Comparison of ENCODE assay signal across 8 cellular contexts in the genomic region with DNA sequence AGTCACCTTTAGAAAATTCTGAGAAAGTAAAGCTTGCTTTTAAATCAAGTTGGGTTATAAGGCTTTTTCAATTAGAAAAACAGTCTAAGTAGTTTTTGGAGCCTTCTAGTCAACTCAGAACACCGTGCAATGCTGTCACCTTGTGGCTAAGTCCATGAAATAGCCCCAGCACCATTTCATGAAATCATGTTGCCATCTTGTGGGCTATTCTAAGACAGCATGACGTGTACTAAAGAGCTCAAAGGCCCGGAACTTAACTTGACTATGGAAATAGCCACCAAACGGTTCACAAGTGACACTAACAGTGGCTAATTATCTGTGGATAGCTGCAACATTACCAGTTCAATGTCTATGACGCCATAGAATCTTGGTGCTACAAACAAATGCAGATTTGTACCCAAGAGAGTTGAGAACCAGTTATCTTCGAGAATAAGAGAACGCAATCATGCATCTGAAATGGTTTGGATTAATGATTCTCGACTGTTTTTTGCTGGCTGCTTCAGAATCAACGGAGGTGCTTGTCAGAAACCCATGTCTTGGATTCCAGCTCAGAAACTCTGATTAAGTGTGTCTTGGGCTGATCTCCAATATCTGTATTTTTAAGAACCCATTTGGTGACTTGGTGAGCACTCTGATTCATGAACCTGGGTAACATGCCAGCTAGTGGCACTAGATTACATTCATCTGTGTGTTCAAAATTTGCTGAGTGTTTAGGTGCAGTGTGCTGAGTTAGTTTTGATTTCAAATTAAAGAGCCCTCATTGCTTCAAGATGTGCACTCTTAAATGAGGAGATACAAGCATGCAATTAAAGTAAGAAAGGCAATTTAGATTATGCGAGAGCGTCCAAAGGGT.
DNase-seq lines count a peak whose midpoint lies in the region; ATAC-seq and TF ChIP-seq lines count a peak whose summit lies in the region.

No MANE protein-coding gene starts in this region.

- no peaks in the 10 kb centered on the region for H3K4me1 Mint-ChIP-seq in activated CD4-positive, alpha-beta memory T cell treated with anti-CD3 and anti-CD28 coated beads for 36 hours (ENCODE audit: low read depth)
- H3K4me1 Mint-ChIP-seq in neural crest cell = peaks cover 21% of the 10 kb centered on the region

- H3K4me3 Mint-ChIP-seq in activated CD4-positive, alpha-beta memory T cell treated with anti-CD3 and anti-CD28 coated beads for 36 hours = no peak overlapping the region
- peak overlapping the region; percentile 32 for H3K4me3 Mint-ChIP-seq in neural crest cell

- intact Hi-C loops in activated CD4-positive, alpha-beta memory T cell treated with anti-CD3 and anti-CD28 coated beads for 36 hours (cut with micrococcal nuclease) = loop anchor here (1.0 kb wide), 2 partner anchors 123 to 1090 kb away; no protein-coding TSS in a partner anchor

- DNase-seq in ELF-1 (ENCODE audit: low read depth, low spot score) = peak; percentile 72
- peak; percentile 70 for DNase-seq in HPDE6-E6E7 (ENCODE audit: extremely low spot score)
- peak; percentile 74 for DNase-seq in NCI-H748 treated with DMSO at 0.1 percent for 48 hours (lab: John Stamatoyannopoulos, UW)
- peak; percentile 65 for DNase-seq in activated CD4-positive, alpha-beta memory T cell treated with anti-CD3 and anti-CD28 coated beads for 36 hours
- peak; percentile 92 for DNase-seq in fibroblast of peridontal ligament (ENCODE audit: extremely low read depth)
- peak; percentile 51 for DNase-seq in neural crest cell (ENCODE audit: low read depth, low spot score)
- no peak for DNase-seq in GOT3 (lab: John Stamatoyannopoulos, UW)

- peak; percentile 100 for TF ChIP-seq CTCF in neural crest cell (conservative IDR thresholded peaks at IDR 0.05)

- no peaks in the 10 kb centered on the region for H3K9me3 Mint-ChIP-seq in activated CD4-positive, alpha-beta memory T cell treated with anti-CD3 and anti-CD28 coated beads for 36 hours
- H3K9me3 Mint-ChIP-seq in neural crest cell = peaks cover 1% of the 10 kb centered on the region

- H3K27me3 Mint-ChIP-seq in activated CD4-positive, alpha-beta memory T cell treated with anti-CD3 and anti-CD28 coated beads for 36 hours = no peaks in the 10 kb centered on the region
- H3K27me3 Mint-ChIP-seq in neural crest cell (ENCODE audit: low read depth) = no peaks in the 10 kb centered on the region

- peak; percentile 98 for ATAC-seq in GM21447 (IDR thresholded peaks at IDR 0.05; ENCODE audit: unreplicated experiment)

- POLR2A ChIA-PET in activated CD4-positive, alpha-beta memory T cell treated with anti-CD3 and anti-CD28 coated beads for 36 hours (lab: Charles Lee) = no interaction called here

- CTCF ChIA-PET in activated CD4-positive, alpha-beta memory T cell treated with anti-CD3 and anti-CD28 coated beads for 36 hours (lab: Charles Lee) = interaction anchor here (0.5 to 1.8 kb wide), 30 partner anchors 10 to 1090 kb away, joined by 3 to 56 read pairs (median 3); partner anchors contain the start of gene RGMA

- no peaks in the 10 kb centered on the region for H3K36me3 Mint-ChIP-seq in activated CD4-positive, alpha-beta memory T cell treated with anti-CD3 and anti-CD28 coated beads for 36 hours
- no peaks in the 10 kb centered on the region for H3K36me3 Mint-ChIP-seq in neural crest cell (ENCODE audit: low read depth)

- no peak overlapping the region for H3K27ac Mint-ChIP-seq in activated CD4-positive, alpha-beta memory T cell treated with anti-CD3 and anti-CD28 coated beads for 36 hours
- peak overlapping the region; percentile 87 for H3K27ac Mint-ChIP-seq in neural crest cell (ENCODE audit: unreplicated experiment)
